Comparison of ENCODE assay signal across 1 cellular context in the genomic region with DNA sequence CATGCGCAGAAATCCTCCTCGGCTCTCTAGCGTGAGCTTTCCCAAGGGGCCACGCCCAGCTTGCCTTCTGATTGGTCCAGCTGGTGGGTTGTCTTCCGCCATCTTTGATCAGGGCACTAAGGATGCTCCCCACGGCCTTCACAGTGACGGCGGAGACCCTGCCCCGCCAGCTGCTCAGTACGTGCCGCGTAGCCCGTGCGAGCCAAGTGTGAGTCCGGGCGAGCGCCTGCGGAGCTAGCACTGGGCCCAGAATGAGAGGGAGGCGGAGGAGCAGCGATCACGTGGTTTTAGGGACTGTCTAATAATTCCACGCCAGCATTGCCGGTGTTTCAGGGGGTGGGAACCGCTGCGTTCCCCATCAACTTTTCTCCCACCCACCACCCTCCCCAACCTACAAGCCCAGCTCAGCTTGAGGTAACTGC.
TF ChIP-seq lines count a peak whose summit lies in the region.

No MANE protein-coding gene starts in this region.

TF ChIP-seq in K562, 482 proteins besides CTCF, POLR2A, EP300 and RAD21 (continued from another document and continues in another):
- TF ChIP-seq HNRNPLL (IDR thresholded peaks at IDR 0.05; ENCODE audit: low read depth, low read length, poor library complexity, severe bottlenecking), result peak; percentile 98
- TF ChIP-seq ZNF324 (CRISPR knock-in tag; IDR thresholded peaks at IDR 0.05), result no peak
- TF ChIP-seq ZNF766 (CRISPR knock-in tag; conservative IDR thresholded peaks at IDR 0.05), result no peak
- TF ChIP-seq, protein P1, sequence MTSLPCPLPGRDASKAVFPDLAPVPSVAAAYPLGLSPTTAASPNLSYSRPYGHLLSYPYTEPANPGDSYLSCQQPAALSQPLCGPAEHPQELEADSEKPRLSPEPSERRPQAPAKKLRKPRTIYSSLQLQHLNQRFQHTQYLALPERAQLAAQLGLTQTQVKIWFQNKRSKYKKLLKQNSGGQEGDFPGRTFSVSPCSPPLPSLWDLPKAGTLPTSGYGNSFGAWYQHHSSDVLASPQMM (CRISPR knock-in tag; IDR thresholded peaks at IDR 0.05), result no peak
- TF ChIP-seq ZSCAN32 (CRISPR knock-in tag; IDR thresholded peaks at IDR 0.05), result no peak
- TF ChIP-seq TGIF2 (CRISPR knock-in tag; IDR thresholded peaks at IDR 0.05), result no peak
- no peak for TF ChIP-seq ETS2 (tag; IDR thresholded peaks at IDR 0.05; ENCODE audit: borderline replicate concordance, poor library complexity, severe bottlenecking)
- TF ChIP-seq HCFC1 (IDR thresholded peaks at IDR 0.05; ENCODE audit: low read depth, low read length), result peak; percentile 87
- TF ChIP-seq, protein P2, sequence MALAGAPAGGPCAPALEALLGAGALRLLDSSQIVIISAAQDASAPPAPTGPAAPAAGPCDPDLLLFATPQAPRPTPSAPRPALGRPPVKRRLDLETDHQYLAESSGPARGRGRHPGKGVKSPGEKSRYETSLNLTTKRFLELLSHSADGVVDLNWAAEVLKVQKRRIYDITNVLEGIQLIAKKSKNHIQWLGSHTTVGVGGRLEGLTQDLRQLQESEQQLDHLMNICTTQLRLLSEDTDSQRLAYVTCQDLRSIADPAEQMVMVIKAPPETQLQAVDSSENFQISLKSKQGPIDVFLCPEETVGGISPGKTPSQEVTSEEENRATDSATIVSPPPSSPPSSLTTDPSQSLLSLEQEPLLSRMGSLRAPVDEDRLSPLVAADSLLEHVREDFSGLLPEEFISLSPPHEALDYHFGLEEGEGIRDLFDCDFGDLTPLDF (CRISPR knock-in tag; IDR thresholded peaks at IDR 0.05), result no peak
- TF ChIP-seq ZBED1 (IDR thresholded peaks at IDR 0.05), result no peak
- TF ChIP-seq FOXP1 (CRISPR knock-in tag; IDR thresholded peaks at IDR 0.05), result no peak
- TF ChIP-seq EZH2 (IDR thresholded peaks at IDR 0.05; ENCODE audit: borderline replicate concordance, low read depth, low read length), result no peak
- peak; percentile 46 for TF ChIP-seq HMGN3 (IDR thresholded peaks at IDR 0.05; ENCODE audit: borderline replicate concordance, extremely low read depth, insufficient read length, low read depth, low read length)
- no peak; the same call in 1 of the 2 replicates for TF ChIP-seq POLR2H (tag; IDR thresholded peaks at IDR 0.05; ENCODE audit: low read depth)
- 0 out of 2 replicates have a peak, but pooled peaks have one; percentile 23 for TF ChIP-seq ELF1 (tag; IDR thresholded peaks at IDR 0.05)
- peak; percentile 93 for TF ChIP-seq DACH1 (IDR thresholded peaks at IDR 0.05; ENCODE audit: partially characterized antibody)
- no peak for TF ChIP-seq KLF1 (tag; IDR thresholded peaks at IDR 0.05)
- no peak for TF ChIP-seq FOXJ3 (CRISPR knock-in tag; IDR thresholded peaks at IDR 0.05)
- TF ChIP-seq SMARCA4 (IDR thresholded peaks at IDR 0.05), result no peak
- TF ChIP-seq POLR2B (IDR thresholded peaks at IDR 0.05; ENCODE audit: low read depth, partially characterized antibody), result no peak
- no peak for TF ChIP-seq NFE2L1 (tag; IDR thresholded peaks at IDR 0.05; ENCODE audit: borderline replicate concordance, low read depth)
- TF ChIP-seq ZBTB17 (CRISPR knock-in tag; IDR thresholded peaks at IDR 0.05), result no peak
- peak; percentile 73; the same call in 1 of the 2 replicates for TF ChIP-seq ZNF24 (IDR thresholded peaks at IDR 0.05)
- TF ChIP-seq KLF13 (tag; IDR thresholded peaks at IDR 0.05; ENCODE audit: borderline replicate concordance, low read depth), result no peak
- TF ChIP-seq MAZ (CRISPR knock-in tag; conservative IDR thresholded peaks at IDR 0.05 in 1 of 2, IDR thresholded peaks at IDR 0.05 in 1 of 2), result peak; percentile 49 to 66; a peak in 3 of 4 replicates
- TF ChIP-seq ELF4 (CRISPR knock-in tag; IDR thresholded peaks at IDR 0.05), result no peak
- TF ChIP-seq, protein P3, sequence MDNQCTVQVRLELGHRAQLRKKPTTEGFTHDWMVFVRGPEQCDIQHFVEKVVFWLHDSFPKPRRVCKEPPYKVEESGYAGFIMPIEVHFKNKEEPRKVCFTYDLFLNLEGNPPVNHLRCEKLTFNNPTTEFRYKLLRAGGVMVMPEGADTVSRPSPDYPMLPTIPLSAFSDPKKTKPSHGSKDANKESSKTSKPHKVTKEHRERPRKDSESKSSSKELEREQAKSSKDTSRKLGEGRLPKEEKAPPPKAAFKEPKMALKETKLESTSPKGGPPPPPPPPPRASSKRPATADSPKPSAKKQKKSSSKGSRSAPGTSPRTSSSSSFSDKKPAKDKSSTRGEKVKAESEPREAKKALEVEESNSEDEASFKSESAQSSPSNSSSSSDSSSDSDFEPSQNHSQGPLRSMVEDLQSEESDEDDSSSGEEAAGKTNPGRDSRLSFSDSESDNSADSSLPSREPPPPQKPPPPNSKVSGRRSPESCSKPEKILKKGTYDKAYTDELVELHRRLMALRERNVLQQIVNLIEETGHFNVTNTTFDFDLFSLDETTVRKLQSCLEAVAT (IDR thresholded peaks at IDR 0.05), result no peak
- TF ChIP-seq TAF7 (tag; IDR thresholded peaks at IDR 0.05), result no peak
- TF ChIP-seq ZBTB7A (IDR thresholded peaks at IDR 0.05; ENCODE audit: borderline replicate concordance, control insufficient read depth, low read depth, low read length), result peak; percentile 91
- TF ChIP-seq, protein P4, sequence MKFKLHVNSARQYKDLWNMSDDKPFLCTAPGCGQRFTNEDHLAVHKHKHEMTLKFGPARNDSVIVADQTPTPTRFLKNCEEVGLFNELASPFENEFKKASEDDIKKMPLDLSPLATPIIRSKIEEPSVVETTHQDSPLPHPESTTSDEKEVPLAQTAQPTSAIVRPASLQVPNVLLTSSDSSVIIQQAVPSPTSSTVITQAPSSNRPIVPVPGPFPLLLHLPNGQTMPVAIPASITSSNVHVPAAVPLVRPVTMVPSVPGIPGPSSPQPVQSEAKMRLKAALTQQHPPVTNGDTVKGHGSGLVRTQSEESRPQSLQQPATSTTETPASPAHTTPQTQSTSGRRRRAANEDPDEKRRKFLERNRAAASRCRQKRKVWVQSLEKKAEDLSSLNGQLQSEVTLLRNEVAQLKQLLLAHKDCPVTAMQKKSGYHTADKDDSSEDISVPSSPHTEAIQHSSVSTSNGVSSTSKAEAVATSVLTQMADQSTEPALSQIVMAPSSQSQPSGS (CRISPR knock-in tag; IDR thresholded peaks at IDR 0.05), result no peak
- no peak for TF ChIP-seq ZNF12 (CRISPR knock-in tag; IDR thresholded peaks at IDR 0.05)
- no peak for TF ChIP-seq MEF2A (IDR thresholded peaks at IDR 0.05; ENCODE audit: control insufficient read depth, low read depth, low read length)
- TF ChIP-seq, protein P5, sequence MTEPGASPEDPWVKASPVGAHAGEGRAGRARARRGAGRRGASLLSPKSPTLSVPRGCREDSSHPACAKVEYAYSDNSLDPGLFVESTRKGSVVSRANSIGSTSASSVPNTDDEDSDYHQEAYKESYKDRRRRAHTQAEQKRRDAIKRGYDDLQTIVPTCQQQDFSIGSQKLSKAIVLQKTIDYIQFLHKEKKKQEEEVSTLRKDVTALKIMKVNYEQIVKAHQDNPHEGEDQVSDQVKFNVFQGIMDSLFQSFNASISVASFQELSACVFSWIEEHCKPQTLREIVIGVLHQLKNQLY (CRISPR knock-in tag; conservative IDR thresholded peaks at IDR 0.05), result no peak
- no peak for TF ChIP-seq ZNF253 (CRISPR knock-in tag; conservative IDR thresholded peaks at IDR 0.05)
- TF ChIP-seq, protein P6, sequence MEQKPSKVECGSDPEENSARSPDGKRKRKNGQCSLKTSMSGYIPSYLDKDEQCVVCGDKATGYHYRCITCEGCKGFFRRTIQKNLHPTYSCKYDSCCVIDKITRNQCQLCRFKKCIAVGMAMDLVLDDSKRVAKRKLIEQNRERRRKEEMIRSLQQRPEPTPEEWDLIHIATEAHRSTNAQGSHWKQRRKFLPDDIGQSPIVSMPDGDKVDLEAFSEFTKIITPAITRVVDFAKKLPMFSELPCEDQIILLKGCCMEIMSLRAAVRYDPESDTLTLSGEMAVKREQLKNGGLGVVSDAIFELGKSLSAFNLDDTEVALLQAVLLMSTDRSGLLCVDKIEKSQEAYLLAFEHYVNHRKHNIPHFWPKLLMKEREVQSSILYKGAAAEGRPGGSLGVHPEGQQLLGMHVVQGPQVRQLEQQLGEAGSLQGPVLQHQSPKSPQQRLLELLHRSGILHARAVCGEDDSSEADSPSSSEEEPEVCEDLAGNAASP (IDR thresholded peaks at IDR 0.05), result no peak
- TF ChIP-seq ZNF165 (CRISPR knock-in tag; IDR thresholded peaks at IDR 0.05; ENCODE audit: borderline replicate concordance), result no peak
- TF ChIP-seq SRF (CRISPR knock-in tag; IDR thresholded peaks at IDR 0.05), result no peak
- TF ChIP-seq SMAD4 (CRISPR knock-in tag; conservative IDR thresholded peaks at IDR 0.05), result no peak
- TF ChIP-seq ZNF146 (CRISPR knock-in tag; IDR thresholded peaks at IDR 0.05; ENCODE audit: unreplicated experiment), result no peak
- no peak for TF ChIP-seq TAL1 (IDR thresholded peaks at IDR 0.05)
- no peak for TF ChIP-seq DMBX1 (CRISPR knock-in tag; IDR thresholded peaks at IDR 0.05; ENCODE audit: borderline replicate concordance)
- TF ChIP-seq POLR3A (IDR thresholded peaks at IDR 0.05; ENCODE audit: borderline replicate concordance, extremely low read depth, insufficient read depth, insufficient read length), result no peak
- TF ChIP-seq, protein P7, sequence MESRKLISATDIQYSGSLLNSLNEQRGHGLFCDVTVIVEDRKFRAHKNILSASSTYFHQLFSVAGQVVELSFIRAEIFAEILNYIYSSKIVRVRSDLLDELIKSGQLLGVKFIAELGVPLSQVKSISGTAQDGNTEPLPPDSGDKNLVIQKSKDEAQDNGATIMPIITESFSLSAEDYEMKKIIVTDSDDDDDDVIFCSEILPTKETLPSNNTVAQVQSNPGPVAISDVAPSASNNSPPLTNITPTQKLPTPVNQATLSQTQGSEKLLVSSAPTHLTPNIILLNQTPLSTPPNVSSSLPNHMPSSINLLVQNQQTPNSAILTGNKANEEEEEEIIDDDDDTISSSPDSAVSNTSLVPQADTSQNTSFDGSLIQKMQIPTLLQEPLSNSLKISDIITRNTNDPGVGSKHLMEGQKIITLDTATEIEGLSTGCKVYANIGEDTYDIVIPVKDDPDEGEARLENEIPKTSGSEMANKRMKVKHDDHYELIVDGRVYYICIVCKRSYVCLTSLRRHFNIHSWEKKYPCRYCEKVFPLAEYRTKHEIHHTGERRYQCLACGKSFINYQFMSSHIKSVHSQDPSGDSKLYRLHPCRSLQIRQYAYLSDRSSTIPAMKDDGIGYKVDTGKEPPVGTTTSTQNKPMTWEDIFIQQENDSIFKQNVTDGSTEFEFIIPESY (CRISPR knock-in tag; IDR thresholded peaks at IDR 0.05), result no peak
- TF ChIP-seq ZNF696 (CRISPR knock-in tag; conservative IDR thresholded peaks at IDR 0.05), result no peak
- TF ChIP-seq ZNF79 (CRISPR knock-in tag; IDR thresholded peaks at IDR 0.05; ENCODE audit: low read depth), result no peak
- TF ChIP-seq, protein P8, sequence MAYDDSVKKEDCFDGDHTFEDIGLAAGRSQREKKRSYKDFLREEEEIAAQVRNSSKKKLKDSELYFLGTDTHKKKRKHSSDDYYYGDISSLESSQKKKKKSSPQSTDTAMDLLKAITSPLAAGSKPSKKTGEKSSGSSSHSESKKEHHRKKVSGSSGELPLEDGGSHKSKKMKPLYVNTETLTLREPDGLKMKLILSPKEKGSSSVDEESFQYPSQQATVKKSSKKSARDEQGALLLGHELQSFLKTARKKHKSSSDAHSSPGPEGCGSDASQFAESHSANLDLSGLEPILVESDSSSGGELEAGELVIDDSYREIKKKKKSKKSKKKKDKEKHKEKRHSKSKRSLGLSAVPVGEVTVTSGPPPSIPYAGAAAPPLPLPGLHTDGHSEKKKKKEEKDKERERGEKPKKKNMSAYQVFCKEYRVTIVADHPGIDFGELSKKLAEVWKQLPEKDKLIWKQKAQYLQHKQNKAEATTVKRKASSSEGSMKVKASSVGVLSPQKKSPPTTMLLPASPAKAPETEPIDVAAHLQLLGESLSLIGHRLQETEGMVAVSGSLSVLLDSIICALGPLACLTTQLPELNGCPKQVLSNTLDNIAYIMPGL (CRISPR knock-in tag; IDR thresholded peaks at IDR 0.05), result no peak
- TF ChIP-seq, protein P9, sequence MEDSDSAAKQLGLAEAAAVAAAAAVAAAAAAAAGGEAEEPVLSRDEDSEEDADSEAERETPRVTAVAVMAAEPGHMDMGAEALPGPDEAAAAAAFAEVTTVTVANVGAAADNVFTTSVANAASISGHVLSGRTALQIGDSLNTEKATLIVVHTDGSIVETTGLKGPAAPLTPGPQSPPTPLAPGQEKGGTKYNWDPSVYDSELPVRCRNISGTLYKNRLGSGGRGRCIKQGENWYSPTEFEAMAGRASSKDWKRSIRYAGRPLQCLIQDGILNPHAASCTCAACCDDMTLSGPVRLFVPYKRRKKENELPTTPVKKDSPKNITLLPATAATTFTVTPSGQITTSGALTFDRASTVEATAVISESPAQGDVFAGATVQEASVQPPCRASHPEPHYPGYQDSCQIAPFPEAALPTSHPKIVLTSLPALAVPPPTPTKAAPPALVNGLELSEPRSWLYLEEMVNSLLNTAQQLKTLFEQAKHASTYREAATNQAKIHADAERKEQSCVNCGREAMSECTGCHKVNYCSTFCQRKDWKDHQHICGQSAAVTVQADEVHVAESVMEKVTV (CRISPR knock-in tag; IDR thresholded peaks at IDR 0.05), result no peak
- no peak for TF ChIP-seq KAT8 (IDR thresholded peaks at IDR 0.05; ENCODE audit: low read depth)
- TF ChIP-seq, protein P10, sequence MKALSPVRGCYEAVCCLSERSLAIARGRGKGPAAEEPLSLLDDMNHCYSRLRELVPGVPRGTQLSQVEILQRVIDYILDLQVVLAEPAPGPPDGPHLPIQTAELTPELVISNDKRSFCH (CRISPR knock-in tag; IDR thresholded peaks at IDR 0.05), result no peak
- TF ChIP-seq, protein P10 (tag; IDR thresholded peaks at IDR 0.05), result no peak
- peak; percentile 77; the same call in 1 of the 2 replicates for TF ChIP-seq MTA3 (IDR thresholded peaks at IDR 0.05; ENCODE audit: borderline replicate concordance)
- TF ChIP-seq SUPT5H (IDR thresholded peaks at IDR 0.05), result no peak
- TF ChIP-seq, protein P11, sequence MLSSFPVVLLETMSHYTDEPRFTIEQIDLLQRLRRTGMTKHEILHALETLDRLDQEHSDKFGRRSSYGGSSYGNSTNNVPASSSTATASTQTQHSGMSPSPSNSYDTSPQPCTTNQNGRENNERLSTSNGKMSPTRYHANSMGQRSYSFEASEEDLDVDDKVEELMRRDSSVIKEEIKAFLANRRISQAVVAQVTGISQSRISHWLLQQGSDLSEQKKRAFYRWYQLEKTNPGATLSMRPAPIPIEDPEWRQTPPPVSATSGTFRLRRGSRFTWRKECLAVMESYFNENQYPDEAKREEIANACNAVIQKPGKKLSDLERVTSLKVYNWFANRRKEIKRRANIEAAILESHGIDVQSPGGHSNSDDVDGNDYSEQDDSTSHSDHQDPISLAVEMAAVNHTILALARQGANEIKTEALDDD (IDR thresholded peaks at IDR 0.05), result no peak
- TF ChIP-seq, protein P12, sequence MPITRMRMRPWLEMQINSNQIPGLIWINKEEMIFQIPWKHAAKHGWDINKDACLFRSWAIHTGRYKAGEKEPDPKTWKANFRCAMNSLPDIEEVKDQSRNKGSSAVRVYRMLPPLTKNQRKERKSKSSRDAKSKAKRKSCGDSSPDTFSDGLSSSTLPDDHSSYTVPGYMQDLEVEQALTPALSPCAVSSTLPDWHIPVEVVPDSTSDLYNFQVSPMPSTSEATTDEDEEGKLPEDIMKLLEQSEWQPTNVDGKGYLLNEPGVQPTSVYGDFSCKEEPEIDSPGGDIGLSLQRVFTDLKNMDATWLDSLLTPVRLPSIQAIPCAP (CRISPR knock-in tag; IDR thresholded peaks at IDR 0.05; ENCODE audit: borderline replicate concordance), result no peak
